In genomic region chr14:61217516-61217915, GRCh38 we compare ENCODE assay signal across 1 cellular context.
TF ChIP-seq lines count a peak whose summit lies in the region.

No MANE protein-coding gene starts in this region.

TF ChIP-seq in GM23338, 12 proteins besides CTCF, POLR2A, EP300 and RAD21 (continued from another document):
- TF ChIP-seq ZNF462 (CRISPR knock-in tag; IDR thresholded peaks at IDR 0.05) (no peak), NANOG (IDR thresholded peaks at IDR 0.05; ENCODE audit: borderline replicate concordance) (no peak), POLR2AphosphoS5 (IDR thresholded peaks at IDR 0.05; ENCODE audit: low read depth) (no peak), ZNF331 (CRISPR knock-in tag; IDR thresholded peaks at IDR 0.05; ENCODE audit: low read depth) (no peak), CREB1 (CRISPR knock-in tag; IDR thresholded peaks at IDR 0.05; ENCODE audit: low read depth) (no peak), EZH2phosphoT487 (IDR thresholded peaks at IDR 0.05; ENCODE audit: unreplicated experiment) (no peak)
